34 cellular contexts compared by ENCODE assay signal in the genomic region with DNA sequence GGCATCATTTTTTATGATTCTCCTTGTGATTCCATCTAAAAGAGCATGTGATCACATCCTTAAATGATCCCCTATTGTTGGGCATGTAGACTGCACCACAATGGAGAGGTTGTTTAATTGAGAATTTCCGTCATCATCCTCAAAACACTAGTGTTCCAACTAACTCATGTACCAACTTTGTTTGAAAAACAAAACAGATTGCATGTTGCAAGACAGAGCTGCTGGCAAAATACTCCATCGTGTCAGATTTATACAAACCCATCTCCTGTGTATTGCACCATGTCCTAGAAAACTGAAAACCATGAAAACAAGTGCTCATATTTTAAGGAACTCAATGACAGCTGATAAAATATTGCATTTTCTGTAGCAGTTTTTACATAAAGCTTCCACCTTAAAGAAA.
DNase-seq lines count a peak whose midpoint lies in the region; ATAC-seq, FAIRE-seq and TF ChIP-seq lines count a peak whose summit lies in the region.
"Had no signal": no experiment of that assay in that cellular context is flagged by ENCODE, and none has a peak within 500 bp of the region (broad histone marks: within the 10 kb centered on the region; RNA-seq: fewer than 3 reads in every experiment).

No MANE protein-coding gene starts in this region.

- H3K79me2 ChIP-seq in MM.1S (ENCODE audit: low read length), result no peaks in the 10 kb centered on the region

- TF ChIP-seq RAD21 in A549 (conservative IDR thresholded peaks at IDR 0.05 in 1 of 2, IDR thresholded peaks at IDR 0.05 in 1 of 2), result no peak

- H3F3A ChIP-seq in MM.1S (ENCODE audit: insufficient read depth, low read length), result no peaks in the 10 kb centered on the region

- no peaks in the 10 kb centered on the region for H3K36me3 ChIP-seq in MM.1S (replicated peaks; ENCODE audit: insufficient read depth, low read length)
- no peaks in the 10 kb centered on the region for H3K36me3 ChIP-seq in esophagus muscularis mucosa
- H3K36me3 ChIP-seq: cardiac muscle cell, ovary, uterus had no signal

- H3K27ac ChIP-seq in A549 (no peak overlapping the region; a peak in 1 of 6 replicates), MM.1S (ENCODE audit: low read length) (peak overlapping the region; percentile 59; the same call in 1 of the 2 replicates), esophagus muscularis mucosa (replicated peaks in 1 of 4) (no peak overlapping the region)
- H3K27ac ChIP-seq: cardiac muscle cell, coronary artery, HL-60, ovary, testis, uterus had no signal

- TF ChIP-seq EP300 in A549 (IDR thresholded peaks at IDR 0.05) (no peak), esophagus muscularis mucosa (IDR thresholded peaks at IDR 0.05) (no peak)

- H3K9ac ChIP-seq in MM.1S (ENCODE audit: low read length), result no peak overlapping the region

- H3K4me2 ChIP-seq in A549, result no peak overlapping the region
- H3K4me2 ChIP-seq in MM.1S (ENCODE audit: low read depth, low read length), result peak overlapping the region; percentile 40

- no peak for TF ChIP-seq POLR2A in A549 (IDR thresholded peaks at IDR 0.05; ENCODE audit: low read length)
- no peak for TF ChIP-seq POLR2A in esophagus muscularis mucosa (IDR thresholded peaks at IDR 0.05; ENCODE audit: low read depth)

- intact Hi-C loops in esophagus muscularis mucosa (cut with DNase I), result no loop called here

- CTCF ChIA-PET in A549 (lab: Yijun Ruan, JAX), result no interaction called here

- no peak overlapping the region for H3K4me3 ChIP-seq in A549
- H3K4me3 ChIP-seq in MM.1S (ENCODE audit: low read length), result 0 out of 2 replicates have a peak overlapping the region, but pooled peaks have one; percentile 18
- no peak overlapping the region for H3K4me3 ChIP-seq in cardiac fibroblast (replicated peaks in 1 of 2; ENCODE audit: low read depth in 2 of 2, low read length in 2 of 2)
- H3K4me3 ChIP-seq in foreskin fibroblast (ENCODE audit: low read depth in 1 of 2, low read length in 2 of 2), result no peak overlapping the region
- H3K4me3 ChIP-seq in esophagus muscularis mucosa, result no peak overlapping the region
- H3K4me3 ChIP-seq: cardiac muscle cell, coronary artery, ovary, testis, uterus had no signal

- TF ChIP-seq CTCF in A549 (IDR thresholded peaks at IDR 0.05), result no peak
- no peak for TF ChIP-seq CTCF in MM.1S (IDR thresholded peaks at IDR 0.05; ENCODE audit: low read length)
- no peak for TF ChIP-seq CTCF in cardiac fibroblast (IDR thresholded peaks at IDR 0.05; ENCODE audit: low read depth, low read length)
- no peak for TF ChIP-seq CTCF in foreskin fibroblast (IDR thresholded peaks at IDR 0.05; ENCODE audit: low read depth, low read length)
- no peak for TF ChIP-seq CTCF in esophagus muscularis mucosa (IDR thresholded peaks at IDR 0.05)
- TF ChIP-seq CTCF in D721Med (IDR thresholded peaks at IDR 0.05; ENCODE audit: insufficient read depth, missing control alignments), result no peak

- no peak for ATAC-seq in A549
- ATAC-seq: CD8-positive, alpha-beta T cell; left lobe of liver; stimulated activated naive CD8-positive, alpha-beta T cell treated with anti-CD3 and anti-CD28 coated beads, Interleukin-15, Interleukin-2, amounts not matched to agents 100 U/mL and 50 U/mL, for 24 hours had no signal

- no peaks in the 10 kb centered on the region for H4K20me1 ChIP-seq in MM.1S (ENCODE audit: insufficient read depth, low read length)

- peaks cover 9% of the 10 kb centered on the region; the same call in 2 of the 3 replicates for H3K4me1 ChIP-seq in A549
- peaks cover 10% of the 10 kb centered on the region; the same call in 1 of the 2 replicates for H3K4me1 ChIP-seq in MM.1S (ENCODE audit: low read length)
- H3K4me1 ChIP-seq in esophagus muscularis mucosa, result no peaks in the 10 kb centered on the region
- H3K4me1 ChIP-seq: testis, uterus had no signal

- DNase-seq in A549 (ENCODE audit: low read depth in 1 of 2, low spot score in 1 of 2) (no peak), MM.1S (no peak), cardiac fibroblast (ENCODE audit: low read depth in 2 of 2) (peak; percentile 4 to 34), foreskin fibroblast (peak; percentile 9 to 30), NCI-H345 (lab: John Stamatoyannopoulos, UW) (no peak), CD1c-positive myeloid dendritic cell (ENCODE audit: extremely low spot score) (no peak), esophagus muscularis mucosa (ENCODE audit: extremely low spot score) (no peak), D721Med (ENCODE audit: insufficient read length, low spot score) (no peak)
- DNase-seq: 8988T; activated CD4-positive, alpha-beta T cell treated with anti-CD3 and anti-CD28 coated beads, Interleukin-2, amount 10 ng/mL, durations not matched to agents 24 days and 14 days; activated CD8-positive, alpha-beta memory T cell treated with anti-CD3 and anti-CD28 coated beads for 24 hours; activated T-cell treated with anti-CD3 and anti-CD28 coated beads for 4 hours; AML-193; aorta; CD8-positive, alpha-beta T cell; effector CD8-positive, alpha-beta T cell; H7; hippocampal formation; KG1; NCI-H1436 treated with DMSO at 0.1 percent for 48 hours; NCI-H2107; ovary; retina; SIG-M5; stimulated activated CD4-positive, alpha-beta T cell treated with anti-CD3 and anti-CD28 coated beads, Interleukin-1b, Interleukin-23, amount 100 ng/mL, for 48 hours; stimulated activated naive CD8-positive, alpha-beta T cell treated with anti-CD3 and anti-CD28 coated beads, Interleukin-15, Interleukin-2, amounts not matched to agents 100 U/mL and 50 U/mL, for 24 hours; T1000; testis; uterus had no signal

- H3K27me3 ChIP-seq in MM.1S (replicated peaks; ENCODE audit: insufficient read depth, low read length) (no peaks in the 10 kb centered on the region), esophagus muscularis mucosa (peaks cover 0 to 4% (median 0%) of the 10 kb centered on the region in 4 donors)
- H3K27me3 ChIP-seq: cardiac muscle cell, ovary, testis, uterus had no signal

- no peaks in the 10 kb centered on the region for H3K9me2 ChIP-seq in MM.1S (replicated peaks; ENCODE audit: insufficient read depth, low read length)

- H2AFZ ChIP-seq in MM.1S (ENCODE audit: low read length), result 0 out of 2 replicates have a peak overlapping the region, but pooled peaks have one; percentile 2

- H3K9me3 ChIP-seq in A549 (no peaks in the 10 kb centered on the region), MM.1S (replicated peaks; ENCODE audit: insufficient read depth, low read length) (no peaks in the 10 kb centered on the region), esophagus muscularis mucosa (no peaks in the 10 kb centered on the region)
- H3K9me3 ChIP-seq: ovary, testis, uterus had no signal

- FAIRE-seq in A549 (lab: Jason Lieb, UNC) (peak; percentile 74), D721Med (lab: Jason Lieb, UNC) (no peak)
- FAIRE-seq: GM12891 had no signal

- POLR2A ChIA-PET in A549 (lab: Yijun Ruan, JAX), result no interaction called here

- WGBS in A549 (ENCODE audit: missing lambda C conversion rate), result 55% methylated on average over 2 of the region's 2 CpGs
- 65% methylated on average over 2 of the region's 2 CpGs for WGBS in esophagus muscularis mucosa

TF ChIP-seq in A549, 52 proteins besides CTCF, POLR2A, EP300 and RAD21 (continues in another document):
- TF ChIP-seq, protein P1, sequence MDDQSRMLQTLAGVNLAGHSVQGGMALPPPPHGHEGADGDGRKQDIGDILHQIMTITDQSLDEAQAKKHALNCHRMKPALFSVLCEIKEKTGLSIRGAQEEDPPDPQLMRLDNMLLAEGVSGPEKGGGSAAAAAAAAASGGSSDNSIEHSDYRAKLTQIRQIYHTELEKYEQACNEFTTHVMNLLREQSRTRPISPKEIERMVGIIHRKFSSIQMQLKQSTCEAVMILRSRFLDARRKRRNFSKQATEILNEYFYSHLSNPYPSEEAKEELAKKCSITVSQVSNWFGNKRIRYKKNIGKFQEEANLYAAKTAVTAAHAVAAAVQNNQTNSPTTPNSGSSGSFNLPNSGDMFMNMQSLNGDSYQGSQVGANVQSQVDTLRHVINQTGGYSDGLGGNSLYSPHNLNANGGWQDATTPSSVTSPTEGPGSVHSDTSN (IDR thresholded peaks at IDR 0.05), result no peak
- TF ChIP-seq NFE2L2 (conservative IDR thresholded peaks at IDR 0.05; ENCODE audit: low read length) (no peak), CEBPB (IDR thresholded peaks at IDR 0.05) (no peak), ZNF302 (CRISPR knock-in tag; IDR thresholded peaks at IDR 0.05) (no peak), RCOR1 (IDR thresholded peaks at IDR 0.05; ENCODE audit: low read depth, low read length) (no peak), FOSL2 (IDR thresholded peaks at IDR 0.05) (no peak), FOSL2 (CRISPR knock-in tag; IDR thresholded peaks at IDR 0.05) (no peak), RNF2 (IDR thresholded peaks at IDR 0.05; ENCODE audit: borderline replicate concordance, low read depth) (no peak)
- TF ChIP-seq, protein P2, sequence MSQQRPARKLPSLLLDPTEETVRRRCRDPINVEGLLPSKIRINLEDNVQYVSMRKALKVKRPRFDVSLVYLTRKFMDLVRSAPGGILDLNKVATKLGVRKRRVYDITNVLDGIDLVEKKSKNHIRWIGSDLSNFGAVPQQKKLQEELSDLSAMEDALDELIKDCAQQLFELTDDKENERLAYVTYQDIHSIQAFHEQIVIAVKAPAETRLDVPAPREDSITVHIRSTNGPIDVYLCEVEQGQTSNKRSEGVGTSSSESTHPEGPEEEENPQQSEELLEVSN (IDR thresholded peaks at IDR 0.05; ENCODE audit: borderline replicate concordance, low read depth), result no peak
- TF ChIP-seq, protein P3, sequence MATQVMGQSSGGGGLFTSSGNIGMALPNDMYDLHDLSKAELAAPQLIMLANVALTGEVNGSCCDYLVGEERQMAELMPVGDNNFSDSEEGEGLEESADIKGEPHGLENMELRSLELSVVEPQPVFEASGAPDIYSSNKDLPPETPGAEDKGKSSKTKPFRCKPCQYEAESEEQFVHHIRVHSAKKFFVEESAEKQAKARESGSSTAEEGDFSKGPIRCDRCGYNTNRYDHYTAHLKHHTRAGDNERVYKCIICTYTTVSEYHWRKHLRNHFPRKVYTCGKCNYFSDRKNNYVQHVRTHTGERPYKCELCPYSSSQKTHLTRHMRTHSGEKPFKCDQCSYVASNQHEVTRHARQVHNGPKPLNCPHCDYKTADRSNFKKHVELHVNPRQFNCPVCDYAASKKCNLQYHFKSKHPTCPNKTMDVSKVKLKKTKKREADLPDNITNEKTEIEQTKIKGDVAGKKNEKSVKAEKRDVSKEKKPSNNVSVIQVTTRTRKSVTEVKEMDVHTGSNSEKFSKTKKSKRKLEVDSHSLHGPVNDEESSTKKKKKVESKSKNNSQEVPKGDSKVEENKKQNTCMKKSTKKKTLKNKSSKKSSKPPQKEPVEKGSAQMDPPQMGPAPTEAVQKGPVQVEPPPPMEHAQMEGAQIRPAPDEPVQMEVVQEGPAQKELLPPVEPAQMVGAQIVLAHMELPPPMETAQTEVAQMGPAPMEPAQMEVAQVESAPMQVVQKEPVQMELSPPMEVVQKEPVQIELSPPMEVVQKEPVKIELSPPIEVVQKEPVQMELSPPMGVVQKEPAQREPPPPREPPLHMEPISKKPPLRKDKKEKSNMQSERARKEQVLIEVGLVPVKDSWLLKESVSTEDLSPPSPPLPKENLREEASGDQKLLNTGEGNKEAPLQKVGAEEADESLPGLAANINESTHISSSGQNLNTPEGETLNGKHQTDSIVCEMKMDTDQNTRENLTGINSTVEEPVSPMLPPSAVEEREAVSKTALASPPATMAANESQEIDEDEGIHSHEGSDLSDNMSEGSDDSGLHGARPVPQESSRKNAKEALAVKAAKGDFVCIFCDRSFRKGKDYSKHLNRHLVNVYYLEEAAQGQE (IDR thresholded peaks at IDR 0.05), result no peak

Comparison
In these comparisons a context has a peak if more than half of its experiments do, and no peak if none do; other contexts are left out.
1. DNase-seq: peak in cardiac fibroblast (2 of 2) and foreskin fibroblast (2 of 2); none in A549 (0 of 2), MM.1S (single experiment), NCI-H345 (single experiment), CD1c-positive myeloid dendritic cell (single experiment), esophagus muscularis mucosa (single experiment) and D721Med (single experiment).